9 cellular contexts compared by ENCODE assay signal in the genomic region with DNA sequence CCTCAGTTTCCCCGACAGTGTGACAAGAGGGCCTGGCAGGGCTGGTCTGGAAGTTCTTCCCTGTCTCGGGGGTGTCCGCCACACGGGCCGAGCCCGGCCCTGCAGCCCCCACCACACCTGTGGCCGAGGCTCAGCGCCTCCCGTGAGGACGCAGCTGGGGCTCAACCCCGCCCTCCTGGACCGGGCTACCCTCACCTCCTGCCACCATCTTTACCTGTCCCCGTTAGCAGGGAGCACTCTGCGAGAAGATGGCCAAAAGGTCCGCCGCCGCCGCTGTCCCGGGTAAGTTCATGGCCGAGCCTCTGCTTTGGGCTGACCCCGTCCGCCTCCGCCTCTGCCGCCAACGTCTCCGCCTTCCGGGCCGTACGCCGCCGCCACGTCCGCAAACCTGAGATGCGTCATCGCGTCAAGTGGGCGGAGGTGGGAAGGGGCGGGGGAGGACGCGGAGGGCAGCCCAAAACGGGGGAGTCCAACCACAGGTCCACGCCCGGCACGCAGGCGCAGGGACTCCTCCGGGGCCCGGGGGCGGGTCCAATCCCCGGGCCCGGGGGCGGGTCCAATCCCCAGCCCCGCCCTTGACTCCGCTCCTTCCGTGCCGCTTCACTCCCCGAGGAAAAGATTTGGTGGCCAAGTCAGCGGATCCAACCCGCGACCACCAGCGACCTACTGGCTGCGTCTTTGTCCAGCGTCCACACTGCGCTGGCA. TPM values are rescaled to one million over a fixed set of nuclear protein-coding genes. Genes with fewer than 3 reads are reported as not detected.
A peak's percentile ranks its signal among the peaks of the same experiment; 100 is the strongest.
DNase-seq lines count a peak whose midpoint lies in the region; ATAC-seq, FAIRE-seq and TF ChIP-seq lines count a peak whose summit lies in the region.
"Had no signal": no experiment of that assay in that cellular context is flagged by ENCODE, and none has a peak within 500 bp of the region (broad histone marks: within the 10 kb centered on the region; RNA-seq: fewer than 3 reads in every experiment).

TSS of gene LYSMD3 (minus strand) at position 351 of the 705 bp plus-strand sequence. CDS start 4,295 bp downstream, outside the sequence.

- ATAC-seq in GM19023 (IDR thresholded peaks at IDR 0.05; ENCODE audit: unreplicated experiment), result peak; percentile 88
- ATAC-seq in HG03280 (IDR thresholded peaks at IDR 0.05; ENCODE audit: unreplicated experiment), result peak; percentile 89

- no peaks in the 10 kb centered on the region for H3K36me3 ChIP-seq in kidney (ENCODE audit: control insufficient read depth in 1 of 2, insufficient read depth in 2 of 2, low read length in 2 of 2)

- TF ChIP-seq CTCF in AG09309 (IDR thresholded peaks at IDR 0.05; ENCODE audit: control insufficient read depth, insufficient read depth, low read depth, low read length, missing control alignments) (no peak), kidney (IDR thresholded peaks at IDR 0.05; ENCODE audit: borderline replicate concordance, extremely low read depth, insufficient read depth) (no peak)

- peak within 1 kb of the TSS; percentile 93 to 99 for H3K9ac ChIP-seq in kidney (ENCODE audit: low read length in 2 of 2)

- intact Hi-C loops in kidney (cut with DNase I), result no loop called here

- H3K27ac ChIP-seq in kidney (ENCODE audit: low read depth in 2 of 2, low read length in 2 of 2), result peak within 1 kb of the TSS; percentile 94 to 98

- H3K4me3 ChIP-seq in AG09309 (ENCODE audit: control insufficient read depth, low read depth, low read length) (peak within 1 kb of the TSS; percentile 93), kidney (ENCODE audit: low read length in 2 of 2) (peak within 1 kb of the TSS; percentile 99)

- no peak for FAIRE-seq in kidney (lab: Jason Lieb, UNC)
- FAIRE-seq: colon had no signal

- no peaks in the 10 kb centered on the region for H3K9me3 ChIP-seq in kidney (ENCODE audit: control insufficient read depth in 1 of 2, low read length in 2 of 2)

- peaks cover 2 to 4% of the 10 kb centered on the region in 2 donors for H3K4me1 ChIP-seq in kidney (ENCODE audit: control insufficient read depth in 1 of 2, insufficient read depth in 1 of 2, low read depth in 1 of 2, low read length in 2 of 2)

- DNase-seq in AG09309 (ENCODE audit: low read depth) (peak; percentile 84), NCI-H446 treated with DMSO at 0.1 percent for 48 hours (lab: John Stamatoyannopoulos, UW) (peak; percentile 88), cerebellar nuclear complex (lab: John Stamatoyannopoulos, UW) (peak; percentile 88 to 91), kidney (peak; percentile 100)
- DNase-seq in activated CD4-positive, CD25-positive, alpha-beta regulatory T cell treated with anti-CD3 and anti-CD28 coated beads, Interleukin-2, amount 50 U/mL, for 72 hours, result peak; percentile 94
- DNase-seq in stimulated activated CD4-positive, alpha-beta T cell treated with anti-CD3 and anti-CD28 coated beads, Interleukin-15, amount 100 ng/mL, for 24 hours, result peak; percentile 96

RNA-seq across cellular contexts. Expression of gene LYSMD3, which starts in this region (rescaled TPM):
- 18.7 TPM for total RNA-seq in kidney
- 7.3 TPM for polyA plus RNA-seq in kidney (ENCODE audit: insufficient read depth, low read depth, low replicate concordance)

Comparison
In these comparisons a context has a peak if more than half of its experiments do, and no peak if none do; other contexts are left out.
1. Peak in every context shown above with its lines: DNase-seq, ATAC-seq, H3K4me3 ChIP-seq and H3K27ac ChIP-seq.